Comparison of ENCODE assay signal across 19 cellular contexts in genomic region chr14:57408037-57408436, GRCh38. TPM values are rescaled to one million over a fixed set of nuclear protein-coding genes. Genes with fewer than 3 reads are reported as not detected.
A peak's percentile ranks its signal among the peaks of the same experiment; 100 is the strongest.
DNase-seq lines count a peak whose midpoint lies in the region; ATAC-seq and TF ChIP-seq lines count a peak whose summit lies in the region.
"Had no signal": no experiment of that assay in that cellular context is flagged by ENCODE, and none has a peak within 500 bp of the region (broad histone marks: within the 10 kb centered on the region; RNA-seq: fewer than 3 reads in every experiment).

No MANE protein-coding gene starts in this region.

- H3K56ac ChIP-seq in mesendoderm (ENCODE audit: low read length): no peak overlapping the region

- intact Hi-C loops in stomach (cut with DNase I; ENCODE audit: low total_unique reads): no loop called here

- no peak overlapping the region for H2BK15ac ChIP-seq in mesendoderm (replicated peaks; ENCODE audit: low read depth)

- H3K79me2 ChIP-seq in mesendoderm (ENCODE audit: control insufficient read depth, insufficient read depth, low read length): no peaks in the 10 kb centered on the region

- no peak overlapping the region for H3K4me2 ChIP-seq in mesendoderm (ENCODE audit: low read length)
- H3K4me2 ChIP-seq: BLaER1 treated with 17β-estradiol and CSF1 and Interleukin-3, amounts not matched to agents 10 nM and 100 nM had no signal

- H2BK5ac ChIP-seq in mesendoderm (ENCODE audit: low read length): no peak overlapping the region

- no peak overlapping the region for H3K18ac ChIP-seq in mesendoderm (ENCODE audit: low read length)

- H3K23ac ChIP-seq in mesendoderm (ENCODE audit: low read length): no peak overlapping the region

- H2AK5ac ChIP-seq in mesendoderm (ENCODE audit: low read length): no peak overlapping the region

- H3K4ac ChIP-seq in mesendoderm (ENCODE audit: low read depth, low read length): no peak overlapping the region

- no peaks in the 10 kb centered on the region for H3K9me3 Mint-ChIP-seq in stimulated activated naive CD8-positive, alpha-beta T cell treated with anti-CD3 and anti-CD28 coated beads, Interleukin-15, Interleukin-2, amounts not matched to agents 100 ng/mL and 50 ng/mL, for 24 hours
- H3K9me3 Mint-ChIP-seq in endothelial cell (ENCODE audit: unreplicated experiment): no peaks in the 10 kb centered on the region
- H3K9me3 Mint-ChIP-seq in progenitor cell of endocrine pancreas (ENCODE audit: low read depth): no peaks in the 10 kb centered on the region
- H3K9me3 Mint-ChIP-seq: CD8-positive, alpha-beta memory T cell had no signal

- H4K5ac ChIP-seq in mesendoderm (ENCODE audit: low read length): no peak overlapping the region

- H3K27me3 Mint-ChIP-seq in stimulated activated naive CD8-positive, alpha-beta T cell treated with anti-CD3 and anti-CD28 coated beads, Interleukin-15, Interleukin-2, amounts not matched to agents 100 ng/mL and 50 ng/mL, for 24 hours: no peaks in the 10 kb centered on the region
- no peaks in the 10 kb centered on the region for H3K27me3 Mint-ChIP-seq in endothelial cell (ENCODE audit: unreplicated experiment)
- H3K27me3 Mint-ChIP-seq in progenitor cell of endocrine pancreas: no peaks in the 10 kb centered on the region
- H3K27me3 Mint-ChIP-seq: B cell; CD8-positive, alpha-beta memory T cell had no signal

- no peaks in the 10 kb centered on the region for H3K4me1 ChIP-seq in mesendoderm (ENCODE audit: control insufficient read depth, low read depth, low read length)
- peaks cover 0 to 6% (median under 1%) of the 10 kb centered on the region in 4 donors for H3K4me1 ChIP-seq in stomach

- H3K27me3 ChIP-seq in mesendoderm (ENCODE audit: insufficient read depth, low read length, poor library complexity): no peaks in the 10 kb centered on the region
- H3K27me3 ChIP-seq in stomach: no peaks in the 10 kb centered on the region
- H3K27me3 ChIP-seq: BLaER1 treated with 17β-estradiol and CSF1 and Interleukin-3, amounts not matched to agents 10 nM and 100 nM had no signal

- TF ChIP-seq EP300 in stomach (IDR thresholded peaks at IDR 0.05): no peak

- H2BK120ac ChIP-seq in mesendoderm (ENCODE audit: low read depth, low read length): no peak overlapping the region

- no peaks in the 10 kb centered on the region for H3K9me3 ChIP-seq in stomach
- H3K9me3 ChIP-seq: BLaER1 treated with 17β-estradiol and CSF1 and Interleukin-3, amounts not matched to agents 10 nM and 100 nM had no signal

- H3K9ac ChIP-seq in mesendoderm (ENCODE audit: low read length): no peak overlapping the region
- H3K9ac ChIP-seq: BLaER1 treated with 17β-estradiol and CSF1 and Interleukin-3, amounts not matched to agents 10 nM and 100 nM had no signal

- H3K27ac ChIP-seq in mesendoderm (ENCODE audit: low read depth, low read length) (no peak overlapping the region), stomach (no peak overlapping the region)
- H3K27ac ChIP-seq: BLaER1 treated with 17β-estradiol and CSF1 and Interleukin-3, amounts not matched to agents 10 nM and 100 nM had no signal

- no peak overlapping the region for H3K4me3 ChIP-seq in mesendoderm (ENCODE audit: low read length)
- no peak overlapping the region for H3K4me3 ChIP-seq in stomach
- H3K4me3 ChIP-seq: BLaER1 treated with 17β-estradiol and CSF1 and Interleukin-3, amounts not matched to agents 10 nM and 100 nM; GM12878 had no signal

- no peak overlapping the region for H3K4me3 Mint-ChIP-seq in stimulated activated naive CD8-positive, alpha-beta T cell treated with anti-CD3 and anti-CD28 coated beads, Interleukin-15, Interleukin-2, amounts not matched to agents 100 ng/mL and 50 ng/mL, for 24 hours
- H3K4me3 Mint-ChIP-seq in endothelial cell (ENCODE audit: unreplicated experiment): peak overlapping the region; percentile 10
- H3K4me3 Mint-ChIP-seq in progenitor cell of endocrine pancreas (ENCODE audit: low read depth): no peak overlapping the region
- H3K4me3 Mint-ChIP-seq: B cell; CD8-positive, alpha-beta memory T cell had no signal

- H3K4me1 Mint-ChIP-seq in stimulated activated naive CD8-positive, alpha-beta T cell treated with anti-CD3 and anti-CD28 coated beads, Interleukin-15, Interleukin-2, amounts not matched to agents 100 ng/mL and 50 ng/mL, for 24 hours (ENCODE audit: low read depth): peaks cover 7% of the 10 kb centered on the region
- H3K4me1 Mint-ChIP-seq in endothelial cell (ENCODE audit: unreplicated experiment) (peaks cover 35% of the 10 kb centered on the region), progenitor cell of endocrine pancreas (ENCODE audit: low read depth) (peaks cover 9% of the 10 kb centered on the region)

- H3K27ac Mint-ChIP-seq in stimulated activated naive CD8-positive, alpha-beta T cell treated with anti-CD3 and anti-CD28 coated beads, Interleukin-15, Interleukin-2, amounts not matched to agents 100 ng/mL and 50 ng/mL, for 24 hours: peak overlapping the region; percentile 8
- peak overlapping the region; percentile 19 for H3K27ac Mint-ChIP-seq in endothelial cell (ENCODE audit: unreplicated experiment)
- H3K27ac Mint-ChIP-seq in progenitor cell of endocrine pancreas: peak overlapping the region; percentile 74
- H3K27ac Mint-ChIP-seq: B cell had no signal

- H3K36me3 Mint-ChIP-seq in stimulated activated naive CD8-positive, alpha-beta T cell treated with anti-CD3 and anti-CD28 coated beads, Interleukin-15, Interleukin-2, amounts not matched to agents 100 ng/mL and 50 ng/mL, for 24 hours (ENCODE audit: low read depth): peaks cover 75% of the 10 kb centered on the region
- H3K36me3 Mint-ChIP-seq in endothelial cell (ENCODE audit: low read depth, unreplicated experiment): peaks cover 12% of the 10 kb centered on the region
- peaks cover 26% of the 10 kb centered on the region for H3K36me3 Mint-ChIP-seq in progenitor cell of endocrine pancreas (ENCODE audit: insufficient read depth)

- WGBS in mesendoderm (ENCODE audit: extremely low coverage, insufficient coverage, low lambda C conversion rate): 100% methylated on average over 1 of the region's 2 CpGs
- 93 to 98% (median 95%) methylated on average over 2 of the region's 2 CpGs for WGBS in stomach, 5 donors

- ATAC-seq in stimulated activated naive CD8-positive, alpha-beta T cell treated with anti-CD3 and anti-CD28 coated beads, Interleukin-15, Interleukin-2, amounts not matched to agents 100 U/mL and 50 U/mL, for 24 hours: no peak
- ATAC-seq: GM12878, HCT116 had no signal

- TF ChIP-seq POLR2A in stomach (IDR thresholded peaks at IDR 0.05): no peak

- no peak for DNase-seq in stimulated activated naive CD8-positive, alpha-beta T cell treated with anti-CD3 and anti-CD28 coated beads, Interleukin-15, Interleukin-2, amounts not matched to agents 100 U/mL and 50 U/mL, for 24 hours
- no peak for DNase-seq in endothelial cell (ENCODE audit: low spot score)
- no peak for DNase-seq in progenitor cell of endocrine pancreas (ENCODE audit: low spot score, unreplicated experiment)
- DNase-seq in NCI-H128 (lab: John Stamatoyannopoulos, UW; ENCODE audit: unreplicated experiment): no peak
- DNase-seq in mesendoderm: no peak
- no peak for DNase-seq in stomach
- DNase-seq: CD8-positive, alpha-beta memory T cell; COR-L47; DMS 273 treated with DMSO at 0.1 percent for 48 hours; DMS53; DND-41; EL; GOT3; H7 had no signal

- peaks cover 2% of the 10 kb centered on the region for H3K36me3 ChIP-seq in mesendoderm (ENCODE audit: control insufficient read depth, insufficient read depth, low read length)
- peaks cover 5 to 49% (median 40%) of the 10 kb centered on the region in 4 donors for H3K36me3 ChIP-seq in stomach

- no peak for TF ChIP-seq CTCF in endothelial cell (IDR thresholded peaks at IDR 0.05; ENCODE audit: unreplicated experiment)
- TF ChIP-seq CTCF in progenitor cell of endocrine pancreas (IDR thresholded peaks at IDR 0.05; ENCODE audit: unreplicated experiment): no peak
- no peak for TF ChIP-seq CTCF in stomach (IDR thresholded peaks at IDR 0.05)

- H4K8ac ChIP-seq in mesendoderm (ENCODE audit: low read depth, low read length): no peak overlapping the region

- no peaks in the 10 kb centered on the region for H3K79me1 ChIP-seq in mesendoderm (ENCODE audit: low read length)

RNA-seq across cellular contexts. Expression of gene NAA30, which starts 17.7 kb away (rescaled TPM):
- 45.7 TPM for total RNA-seq in endothelial cell (ENCODE audit: unreplicated experiment)
- 21.4 and 24.2 TPM in 2 replicates for total RNA-seq in progenitor cell of endocrine pancreas
- polyA plus RNA-seq in mesendoderm (2013, experiment 1 of 2): 17.5 TPM
- polyA plus RNA-seq in mesendoderm (2013, experiment 2 of 2): 16.6 TPM
- 10 to 100 TPM; 12.1 to 31.6 (median 25.4) TPM for total RNA-seq in stomach
- 1 to 10 TPM; 3.1 to 6.7 (median 3.6) TPM for polyA plus RNA-seq in stomach

Comparison
In these comparisons a context has a peak if more than half of its experiments do, and no peak if none do; other contexts are left out.
1. H3K27ac Mint-ChIP-seq: peak in every context shown above with its lines; median percentile 74 in progenitor cell of endocrine pancreas; 19 in endothelial cell; 8 in stimulated activated naive CD8-positive, alpha-beta T cell treated with anti-CD3 and anti-CD28 coated beads, Interleukin-15, Interleukin-2, amounts not matched to agents 100 ng/mL and 50 ng/mL, for 24 hours.